ENCODE assay signal across 19 cellular contexts in genomic region chr16:9965079-9965478, GRCh38.
"Had no signal": no experiment of that assay in that cellular context is flagged by ENCODE, and none has a peak within 500 bp of the region (broad histone marks: within the 10 kb centered on the region; RNA-seq: fewer than 3 reads in every experiment).

No MANE protein-coding gene starts in this region.

- H3K4me3 ChIP-seq: pancreas, psoas muscle, upper lobe of left lung had no signal

- ATAC-seq: foreskin keratinocyte; left cardiac atrium; pancreas; psoas muscle; right cardiac atrium; stimulated activated naive CD8-positive, alpha-beta T cell treated with anti-CD3 and anti-CD28 coated beads, Interleukin-15, Interleukin-2, amounts not matched to agents 100 U/mL and 50 U/mL, for 24 hours had no signal

- H3K4me1 ChIP-seq: foreskin keratinocyte, pancreas, psoas muscle, upper lobe of left lung had no signal

- H3K27ac ChIP-seq: epithelial cell of prostate, foreskin keratinocyte, pancreas, psoas muscle, upper lobe of left lung had no signal

- H3K9me3 ChIP-seq: pancreas, psoas muscle, upper lobe of left lung had no signal

- H3K36me3 ChIP-seq: pancreas, upper lobe of left lung had no signal

- FAIRE-seq: bronchial epithelial cell, pancreas had no signal

- H3K27me3 ChIP-seq: foreskin keratinocyte, pancreas, upper lobe of left lung had no signal

- DNase-seq: activated CD4-positive, alpha-beta T cell treated with anti-CD3 and anti-CD28 coated beads for 4 hours; activated CD4-positive, alpha-beta T cell treated with anti-CD3 and anti-CD28 coated beads, Interleukin-2, amount 50 U/mL, for 48 hours; activated CD4-positive, CD25-positive, alpha-beta regulatory T cell; activated naive CD4-positive, alpha-beta T cell treated with Interleukin-2 at 50 U/mL for 16 hours; activated naive CD8-positive, alpha-beta T cell treated with anti-CD3 and anti-CD28 coated beads for 36 hours; activated T-cell treated with anti-CD3 and anti-CD28 coated beads, Interleukin-2, amount 50 U/mL, for 48 hours; foreskin keratinocyte; glutamatergic neuron; left cardiac atrium; pancreas; psoas muscle; right cardiac atrium; stimulated activated CD4-positive, alpha-beta T cell treated with anti-CD3 and anti-CD28 coated beads, Interleukin-12 subunit alpha, Interleukin-12 subunit beta, amount 100 ng/mL, for 4 hours; stimulated activated CD4-positive, alpha-beta T cell treated with anti-CD3 and anti-CD28 coated beads, Interleukin-4, amount 100 ng/mL, for 4 hours; stimulated activated naive CD8-positive, alpha-beta T cell treated with anti-CD3 and anti-CD28 coated beads, Interleukin-15, Interleukin-2, amounts not matched to agents 100 U/mL and 50 U/mL, for 24 hours; T-helper 9 cell; upper lobe of left lung had no signal
